ENCODE assay signal across 25 cellular contexts in genomic region chr15:98018761-98019351, GRCh38. TPM values are rescaled to one million over a fixed set of nuclear protein-coding genes. Genes with fewer than 3 reads are reported as not detected.
"Had no signal": no experiment of that assay in that cellular context is flagged by ENCODE, and none has a peak within 500 bp of the region (broad histone marks: within the 10 kb centered on the region; RNA-seq: fewer than 3 reads in every experiment).

No MANE protein-coding gene starts in this region.

- H3K27ac ChIP-seq: SK-N-MC, WERI-Rb-1 had no signal

- DNase-seq: activated CD4-positive, alpha-beta memory T cell treated with anti-CD3 and anti-CD28 coated beads, Interleukin-2, amount 10 ng/mL, durations not matched to agents 7 days and 5 days; activated CD4-positive, alpha-beta T cell treated with anti-CD3 and anti-CD28 coated beads for 36 hours; activated CD4-positive, alpha-beta T cell treated with anti-CD3 and anti-CD28 coated beads, Interleukin-2, amount 50 U/mL, for 1 hour; activated CD8-positive, alpha-beta memory T cell treated with anti-CD3 and anti-CD28 coated beads, Interleukin-2, amount 50 U/mL, for 4 hours; activated gamma-delta T cell treated with Interleukin-2 at 50 U/mL for 16 hours; activated naive CD4-positive, alpha-beta T cell treated with anti-CD3 and anti-CD28 coated beads, Interleukin-2, amount 10 ng/mL, durations not matched to agents 7 days and 5 days; activated naive CD8-positive, alpha-beta T cell treated with anti-CD3 and anti-CD28 coated beads for 36 hours; activated T-cell treated with anti-CD3 and anti-CD28 coated beads, Interleukin-2, amount 50 U/mL, for 72 hours; Karpas-422; NCI-H1105 treated with DMSO at 0.1 percent for 48 hours; NCI-H1436 treated with DMSO at 0.1 percent for 48 hours; NCI-H1930; NCI-H2171; NCI-H2227 treated with DMSO at 0.1 percent for 48 hours; NCI-H446 treated with DMSO at 0.1 percent for 48 hours; NCI-H524 treated with DMSO at 0.1 percent for 48 hours; NCI-H748 treated with DMSO at 0.1 percent for 48 hours; RPMI8226; T-helper 1 cell; WERI-Rb-1 had no signal

- FAIRE-seq: K562 had no signal

- H3K4me3 ChIP-seq: K562, SK-N-MC had no signal

- ATAC-seq: activated CD4-positive, alpha-beta T cell treated with anti-CD3 and anti-CD28 coated beads for 36 hours; activated T-cell treated with anti-CD3 and anti-CD28 coated beads, Interleukin-2, amount 50 U/mL, for 72 hours; K562; Panc1; Right ventricle myocardium inferior had no signal

- H3K36me3 ChIP-seq: WERI-Rb-1 had no signal

RNA-seq across cellular contexts. Expression of gene ARRDC4, which starts 58.4 kb away (rescaled TPM):
- total RNA-seq: OCI-LY7 had no signal
